ENCODE assay signal across 18 cellular contexts in the genomic region with DNA sequence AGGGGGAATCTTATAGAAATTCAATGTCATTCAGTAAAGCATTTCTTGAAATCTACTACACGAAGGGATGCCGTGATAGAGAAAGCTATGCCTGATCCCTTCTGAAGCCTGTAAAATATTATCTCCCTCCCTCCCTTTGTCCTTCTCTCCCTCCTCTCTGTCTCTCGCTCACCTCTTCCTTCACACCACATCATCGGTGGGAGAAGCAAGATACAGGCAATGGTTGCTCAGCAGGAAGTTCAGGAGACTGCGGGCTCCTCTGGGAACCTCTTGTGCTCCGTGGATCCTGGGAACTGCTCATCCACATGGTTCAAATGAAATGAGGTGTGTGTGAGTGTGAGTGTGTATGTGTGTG.
DNase-seq lines count a peak whose midpoint lies in the region; ATAC-seq and TF ChIP-seq lines count a peak whose summit lies in the region.
"Had no signal": no experiment of that assay in that cellular context is flagged by ENCODE, and none has a peak within 500 bp of the region (broad histone marks: within the 10 kb centered on the region; RNA-seq: fewer than 3 reads in every experiment).

No MANE protein-coding gene starts in this region.

- no peaks in the 10 kb centered on the region for H4K20me1 ChIP-seq in smooth muscle cell (ENCODE audit: low read depth)

- in situ Hi-C loops in gastrocnemius medialis (cut with MboI; ENCODE audit: low sequenced_read_pairs in 4 of 4): no loop called here

- H3K4me3 ChIP-seq in WI38 (ENCODE audit: low read depth, low read length): peak overlapping the region; percentile 54
- H3K4me3 ChIP-seq in foreskin fibroblast (ENCODE audit: low read depth in 1 of 2, low read length in 2 of 2): peak overlapping the region; percentile 41 to 51
- no peak overlapping the region for H3K4me3 ChIP-seq in smooth muscle cell
- H3K4me3 ChIP-seq in gastrocnemius medialis: no peak overlapping the region

- no peak for ATAC-seq in gastrocnemius medialis
- ATAC-seq: activated CD8-positive, alpha-beta T cell treated with anti-CD3 and anti-CD28 coated beads for 36 hours had no signal

- no peaks in the 10 kb centered on the region for H3K9me3 ChIP-seq in smooth muscle cell (replicated peaks; ENCODE audit: low read depth)
- no peaks in the 10 kb centered on the region for H3K9me3 ChIP-seq in gastrocnemius medialis

- peak overlapping the region; percentile 49 for H3K9ac ChIP-seq in smooth muscle cell (ENCODE audit: low read depth)
- H3K9ac ChIP-seq: parathyroid adenoma had no signal

- DNase-seq in EL: peak; percentile 68
- DNase-seq in foreskin fibroblast: peak in 1 of 2 donors; percentile 41
- DNase-seq in smooth muscle cell (lab: John Stamatoyannopoulos, UW; ENCODE audit: unreplicated experiment): no peak
- DNase-seq in activated effector memory CD4-positive, alpha-beta T cell treated with anti-CD3 and anti-CD28 coated beads, Interleukin-2, amount 50 U/mL, for 16 hours: no peak
- no peak for DNase-seq in gastrocnemius medialis
- DNase-seq in NCI-H2029 (lab: John Stamatoyannopoulos, UW): no peak
- DNase-seq: activated CD8-positive, alpha-beta T cell treated with anti-CD3 and anti-CD28 coated beads for 36 hours; activated naive CD8-positive, alpha-beta T cell treated with anti-CD3 and anti-CD28 coated beads for 36 hours; MM.1S; naive B cell; NCI-H446 treated with DMSO at 0.1 percent for 48 hours; small intestine; stimulated activated CD4-positive, alpha-beta T cell treated with anti-CD3 and anti-CD28 coated beads, Interleukin-4, amount 100 ng/mL, for 4 hours; stimulated activated CD8-positive, alpha-beta memory T cell treated with anti-CD3 and anti-CD28 coated beads, Interleukin-4, amount 100 ng/mL, for 48 hours; T-helper 1 cell had no signal

- H3K79me2 ChIP-seq in smooth muscle cell (ENCODE audit: low read depth): no peaks in the 10 kb centered on the region
- H3K79me2 ChIP-seq: parathyroid adenoma had no signal

- H3K27ac ChIP-seq in smooth muscle cell (ENCODE audit: low read depth): peak overlapping the region; percentile 86
- no peak overlapping the region for H3K27ac ChIP-seq in gastrocnemius medialis
- H3K27ac ChIP-seq: parathyroid adenoma, VCaP had no signal

- peaks cover 22% of the 10 kb centered on the region for H3F3A ChIP-seq in smooth muscle cell (ENCODE audit: low read depth)

- 37% methylated on average over 6 of the region's 6 CpGs for WGBS in smooth muscle cell (ENCODE audit: low lambda C conversion rate)

- H3K36me3 ChIP-seq in smooth muscle cell (ENCODE audit: low read depth) (no peaks in the 10 kb centered on the region), gastrocnemius medialis (no peaks in the 10 kb centered on the region)

- H3K4me2 ChIP-seq in smooth muscle cell: peak overlapping the region; percentile 63

- H3K4me1 ChIP-seq in smooth muscle cell (ENCODE audit: low read depth) (peaks cover 2% of the 10 kb centered on the region), gastrocnemius medialis (no peaks in the 10 kb centered on the region)
- H3K4me1 ChIP-seq: parathyroid adenoma had no signal

- H3K27me3 ChIP-seq in smooth muscle cell (ENCODE audit: low read depth) (no peaks in the 10 kb centered on the region), gastrocnemius medialis (no peaks in the 10 kb centered on the region)

- H2AFZ ChIP-seq in smooth muscle cell (ENCODE audit: low read depth): peak overlapping the region; percentile 68
- H2AFZ ChIP-seq: parathyroid adenoma had no signal

- intact Hi-C loops in gastrocnemius medialis (cut with DNase I; ENCODE audit: low total_unique reads): no loop called here

- TF ChIP-seq POLR2A in gastrocnemius medialis (IDR thresholded peaks at IDR 0.05): no peak

- TF ChIP-seq CTCF in WI38 (IDR thresholded peaks at IDR 0.05; ENCODE audit: low read depth, low read length): no peak
- TF ChIP-seq CTCF in foreskin fibroblast (IDR thresholded peaks at IDR 0.05; ENCODE audit: low read depth, low read length): no peak
- TF ChIP-seq CTCF in smooth muscle cell (IDR thresholded peaks at IDR 0.05; ENCODE audit: borderline replicate concordance, insufficient read depth, poor library complexity, severe bottlenecking): no peak
- no peak for TF ChIP-seq CTCF in gastrocnemius medialis (IDR thresholded peaks at IDR 0.05 in 4 of 5, conservative IDR thresholded peaks at IDR 0.05 in 1 of 5)

Comparison
In these comparisons a context has a peak if more than half of its experiments do, and no peak if none do; other contexts are left out.
1. H3K4me3 ChIP-seq: peak in WI38 (single experiment) and foreskin fibroblast (2 of 2); none in smooth muscle cell (single experiment) and gastrocnemius medialis (0 of 4).